ENCODE assay signal across 10 cellular contexts in genomic region chr13:40221131-40221459, GRCh38.
A peak's percentile ranks its signal among the peaks of the same experiment; 100 is the strongest.
DNase-seq lines count a peak whose midpoint lies in the region; ATAC-seq and TF ChIP-seq lines count a peak whose summit lies in the region.
"Had no signal": no experiment of that assay in that cellular context is flagged by ENCODE, and none has a peak within 500 bp of the region (broad histone marks: within the 10 kb centered on the region; RNA-seq: fewer than 3 reads in every experiment).

No MANE protein-coding gene starts in this region.

- intact Hi-C loops in activated CD4-positive, alpha-beta T cell treated with anti-CD3 and anti-CD28 coated beads, Interleukin-2, amount 10 ng/mL, durations not matched to agents 24 days and 14 days (cut with micrococcal nuclease): loop anchor here (2.0 to 5.0 kb wide), 7 partner anchors 34 to 441 kb away; no protein-coding TSS in a partner anchor
- intact Hi-C loops in mammary epithelial cell (cut with micrococcal nuclease): loop anchor here (1.0 to 5.0 kb wide), 2 partner anchors 15 to 111 kb away; no protein-coding TSS in a partner anchor

- 44% methylated on average over 1 of the region's 1 CpG for WGBS in mammary epithelial cell (ENCODE audit: low coverage, missing lambda C conversion rate)

- peak overlapping the region; percentile 7 for H3K9ac ChIP-seq in mammary epithelial cell (ENCODE audit: insufficient read depth, low read length)
- H3K9ac ChIP-seq: GM23248 had no signal

- H3K36me3 Mint-ChIP-seq in activated CD4-positive, alpha-beta T cell treated with anti-CD3 and anti-CD28 coated beads, Interleukin-2, amount 10 ng/mL, durations not matched to agents 24 days and 14 days (ENCODE audit: low read depth): no peaks in the 10 kb centered on the region

- H3K27me3 Mint-ChIP-seq in activated CD4-positive, alpha-beta T cell treated with anti-CD3 and anti-CD28 coated beads, Interleukin-2, amount 10 ng/mL, durations not matched to agents 24 days and 14 days: no peaks in the 10 kb centered on the region

- ATAC-seq in thoracic aorta (ENCODE audit: insufficient number of reproducible peaks, low FRiP score, low read depth): no peak
- no peak for ATAC-seq in GM19397 (IDR thresholded peaks at IDR 0.05; ENCODE audit: unreplicated experiment)

- TF ChIP-seq CTCF in mammary epithelial cell (conservative IDR thresholded peaks at IDR 0.05 in 1 of 2, IDR thresholded peaks at IDR 0.05 in 1 of 2; ENCODE audit: extremely low read depth in 1 of 2, insufficient read depth in 1 of 2, low read depth in 1 of 2, low read length in 2 of 2) (no peak), thoracic aorta (IDR thresholded peaks at IDR 0.05) (no peak)

- dilution Hi-C loops in mammary epithelial cell (cut with HindIII; ENCODE audit: low sequenced_read_pairs): no loop called here

- in situ Hi-C loops in mammary epithelial cell (cut with MboI; ENCODE audit: low sequenced_read_pairs in 2 of 2): no loop called here

- H3K4me3 ChIP-seq in mammary epithelial cell (replicated peaks in 1 of 3; ENCODE audit: insufficient read depth in 1 of 3, low read depth in 2 of 3, low read length in 3 of 3): no peak overlapping the region
- no peak overlapping the region for H3K4me3 ChIP-seq in muscle layer of duodenum (ENCODE audit: low read depth in 1 of 2, low read length in 2 of 2)
- no peak overlapping the region for H3K4me3 ChIP-seq in thoracic aorta
- H3K4me3 ChIP-seq: GM23248 had no signal

- no peaks in the 10 kb centered on the region for H4K20me1 ChIP-seq in mammary epithelial cell (ENCODE audit: insufficient read depth, low read length)

- peaks cover 19% of the 10 kb centered on the region for H3K4me1 ChIP-seq in mammary epithelial cell (ENCODE audit: insufficient read depth, low read length)
- no peaks in the 10 kb centered on the region for H3K4me1 ChIP-seq in muscle layer of duodenum (ENCODE audit: control insufficient read depth in 1 of 2, insufficient read depth in 2 of 2, low read length in 2 of 2)
- H3K4me1 ChIP-seq in thoracic aorta (ENCODE audit: control insufficient read depth in 1 of 2, low read depth in 2 of 2): peaks cover 13 to 23% of the 10 kb centered on the region in 2 donors

- H3K27ac ChIP-seq in mammary epithelial cell (ENCODE audit: insufficient read depth, low read depth, low read length): peak overlapping the region; percentile 31
- peak overlapping the region; percentile 59 for H3K27ac ChIP-seq in muscle layer of duodenum (ENCODE audit: low read length)
- peak overlapping the region; percentile 51 to 53 for H3K27ac ChIP-seq in thoracic aorta
- H3K27ac ChIP-seq: GM23248 had no signal

- H3K79me2 ChIP-seq in mammary epithelial cell (ENCODE audit: insufficient read depth, low read length): no peaks in the 10 kb centered on the region

- peak overlapping the region; percentile 29 for H3K27ac Mint-ChIP-seq in activated CD4-positive, alpha-beta T cell treated with anti-CD3 and anti-CD28 coated beads, Interleukin-2, amount 10 ng/mL, durations not matched to agents 24 days and 14 days

- no peaks in the 10 kb centered on the region for H3K36me3 ChIP-seq in mammary epithelial cell (ENCODE audit: insufficient read depth, low read length)
- H3K36me3 ChIP-seq in muscle layer of duodenum (ENCODE audit: control insufficient read depth in 1 of 2, insufficient read depth in 2 of 2, low read length in 2 of 2): no peaks in the 10 kb centered on the region
- no peaks in the 10 kb centered on the region for H3K36me3 ChIP-seq in thoracic aorta

- CTCF ChIA-PET in mammary epithelial cell (lab: Charles Lee; ENCODE audit: low non-redundant PET): no interaction called here

- H3K27me3 ChIP-seq in mammary epithelial cell (ENCODE audit: insufficient read depth, low read length) (no peaks in the 10 kb centered on the region), muscle layer of duodenum (ENCODE audit: low read depth, low read length) (no peaks in the 10 kb centered on the region), thoracic aorta (replicated peaks; ENCODE audit: insufficient read depth) (no peaks in the 10 kb centered on the region)

- H3K4me2 ChIP-seq in mammary epithelial cell (ENCODE audit: insufficient read depth, low read depth, low read length): peak overlapping the region; percentile 61

- H3K4me3 Mint-ChIP-seq in activated CD4-positive, alpha-beta T cell treated with anti-CD3 and anti-CD28 coated beads, Interleukin-2, amount 10 ng/mL, durations not matched to agents 24 days and 14 days: peak overlapping the region; percentile 49

- peak overlapping the region; percentile 51 for H2AFZ ChIP-seq in mammary epithelial cell (ENCODE audit: low read depth, low read length)
- H2AFZ ChIP-seq: GM23248 had no signal

- peaks cover 36% of the 10 kb centered on the region for H3K4me1 Mint-ChIP-seq in activated CD4-positive, alpha-beta T cell treated with anti-CD3 and anti-CD28 coated beads, Interleukin-2, amount 10 ng/mL, durations not matched to agents 24 days and 14 days

- no TSS peak for BruUV-seq in mammary epithelial cell (replicated peaks; lab: Mats Ljungman, UMichigan)

- H3K9me3 ChIP-seq in mammary epithelial cell (replicated peaks; ENCODE audit: insufficient read depth, low read length) (no peaks in the 10 kb centered on the region), muscle layer of duodenum (ENCODE audit: control insufficient read depth in 1 of 2, low read length in 2 of 2) (no peaks in the 10 kb centered on the region), thoracic aorta (no peaks in the 10 kb centered on the region)

- DNase-seq in activated CD4-positive, alpha-beta T cell treated with anti-CD3 and anti-CD28 coated beads, Interleukin-2, amount 10 ng/mL, durations not matched to agents 24 days and 14 days: no peak
- no peak for DNase-seq in activated CD4-positive, alpha-beta T cell treated with anti-CD3 and anti-CD28 coated beads for 4 hours
- DNase-seq in mammary epithelial cell (no peak), thoracic aorta (ENCODE audit: low spot score) (no peak), DMS 273 treated with DMSO at 0.1 percent for 48 hours (lab: John Stamatoyannopoulos, UW) (no peak), globus pallidus (ENCODE audit: low spot score) (no peak)
- DNase-seq: NCI-H1930 had no signal

- peaks cover 3% of the 10 kb centered on the region for H3K9me3 Mint-ChIP-seq in activated CD4-positive, alpha-beta T cell treated with anti-CD3 and anti-CD28 coated beads, Interleukin-2, amount 10 ng/mL, durations not matched to agents 24 days and 14 days
